Comparison of ENCODE assay signal across 11 cellular contexts in genomic region chr12:52147983-52148540, GRCh38. TPM values are rescaled to one million over a fixed set of nuclear protein-coding genes. Genes with fewer than 3 reads are reported as not detected.
A peak's percentile ranks its signal among the peaks of the same experiment; 100 is the strongest.
DNase-seq lines count a peak whose midpoint lies in the region; ATAC-seq and TF ChIP-seq lines count a peak whose summit lies in the region.
"Had no signal": no experiment of that assay in that cellular context is flagged by ENCODE, and none has a peak within 500 bp of the region (broad histone marks: within the 10 kb centered on the region; RNA-seq: fewer than 3 reads in every experiment).

No MANE protein-coding gene starts in this region.

- no peaks in the 10 kb centered on the region for H3K27me3 ChIP-seq in HUES48 (ENCODE audit: control insufficient read depth, insufficient read depth, low read length)
- no peaks in the 10 kb centered on the region for H3K27me3 ChIP-seq in body of pancreas
- H3K27me3 ChIP-seq in lower lobe of right lung (ENCODE audit: low read depth): no peaks in the 10 kb centered on the region
- H3K27me3 ChIP-seq in thymus (ENCODE audit: control insufficient read depth, insufficient read depth): peaks cover 6% of the 10 kb centered on the region

- TF ChIP-seq CTCF in body of pancreas (IDR thresholded peaks at IDR 0.05) (no peak), lower lobe of right lung (IDR thresholded peaks at IDR 0.05) (no peak)

- H3K9me3 ChIP-seq in HUES48 (ENCODE audit: control insufficient read depth, insufficient read depth, low read length): no peaks in the 10 kb centered on the region
- no peaks in the 10 kb centered on the region for H3K9me3 ChIP-seq in body of pancreas
- H3K9me3 ChIP-seq in lower lobe of right lung: no peaks in the 10 kb centered on the region
- no peaks in the 10 kb centered on the region for H3K9me3 ChIP-seq in thymus (ENCODE audit: control insufficient read depth)

- H3K4me3 ChIP-seq in HUES48 (ENCODE audit: low read depth, low read length) (no peak overlapping the region), body of pancreas (no peak overlapping the region), lower lobe of right lung (no peak overlapping the region), thymus (ENCODE audit: low read length) (no peak overlapping the region)

- no peaks in the 10 kb centered on the region for H3K36me3 ChIP-seq in HUES48 (ENCODE audit: control insufficient read depth, insufficient read depth, low read length)
- H3K36me3 ChIP-seq in body of pancreas (replicated peaks in 1 of 2; ENCODE audit: insufficient read depth in 1 of 2, low read depth in 2 of 2): no peaks in the 10 kb centered on the region
- no peaks in the 10 kb centered on the region for H3K36me3 ChIP-seq in lower lobe of right lung
- no peaks in the 10 kb centered on the region for H3K36me3 ChIP-seq in thymus (ENCODE audit: control insufficient read depth, insufficient read depth)

- no peak overlapping the region for H3K9ac ChIP-seq in HUES48 (ENCODE audit: low read depth, low read length)

- no peak for DNase-seq in body of pancreas
- no peak for DNase-seq in lower lobe of right lung
- DNase-seq in medulla oblongata (ENCODE audit: extremely low spot score): no peak
- DNase-seq in stimulated activated CD4-positive, alpha-beta T cell treated with anti-CD3 and anti-CD28 coated beads, Interleukin-4, amount 100 ng/mL, for 1 hour: no peak
- no peak for DNase-seq in NCI-H187 (lab: John Stamatoyannopoulos, UW)
- DNase-seq: activated CD4-positive, alpha-beta T cell treated with anti-CD3 and anti-CD28 coated beads, Interleukin-2, amount 50 U/mL, for 1 hour; Kasumi-1; NCI-H446 treated with DMSO at 0.1 percent for 48 hours had no signal

- 85% methylated on average over 9 to 10 of the region's 10 CpGs for WGBS in body of pancreas, 2 donors
- WGBS in thymus: 97% methylated on average over 10 of the region's 10 CpGs

- intact Hi-C loops in body of pancreas (cut with DNase I) (no loop called here), lower lobe of right lung (cut with DNase I) (no loop called here)

- H3K4me1 ChIP-seq in HUES48 (ENCODE audit: control insufficient read depth, insufficient read depth, low read length) (peaks cover 13% of the 10 kb centered on the region; the same call in 1 of the 2 replicates), body of pancreas (peaks cover 40% of the 10 kb centered on the region), lower lobe of right lung (peaks cover 62% of the 10 kb centered on the region), thymus (ENCODE audit: control insufficient read depth, insufficient read depth, low read length) (peaks cover 3% of the 10 kb centered on the region)

- TF ChIP-seq POLR2A in body of pancreas (IDR thresholded peaks at IDR 0.05): no peak

- no peak for ATAC-seq in body of pancreas
- no peak for ATAC-seq in lower lobe of right lung
- ATAC-seq in HG03097 (IDR thresholded peaks at IDR 0.05; ENCODE audit: low FRiP score, unreplicated experiment): no peak

- H3K27ac ChIP-seq in HUES48 (ENCODE audit: low read depth, low read length): peak overlapping the region; percentile 37
- peak overlapping the region; percentile 57 to 92 (median 85) for H3K27ac ChIP-seq in body of pancreas
- H3K27ac ChIP-seq in lower lobe of right lung: peak overlapping the region; percentile 92
- H3K27ac ChIP-seq in thymus (ENCODE audit: low read depth): peak overlapping the region; percentile 81

RNA-seq across cellular contexts. Expression of gene KRT80, which starts 43.8 kb away (rescaled TPM):
- 10 to 100 TPM; 10.2 to 11.9 TPM for total RNA-seq in body of pancreas
- total RNA-seq in lower lobe of right lung: 3.0 TPM
- 4.8 TPM for polyA plus RNA-seq in thymus

Comparison
In these comparisons a context has a peak if more than half of its experiments do, and no peak if none do; other contexts are left out.
1. H3K27ac ChIP-seq: peak in every context shown above with its lines; median percentile 92 in lower lobe of right lung; 85 in body of pancreas; 81 in thymus; 37 in HUES48.